In genomic region chr2:95207111-95207961, GRCh38 we compare ENCODE assay signal across 1 cellular context.
A peak's percentile ranks its signal among the peaks of the same experiment; 100 is the strongest.
TF ChIP-seq lines count a peak whose summit lies in the region.

Gene ZNF892 (plus strand): TSS chr2:95207521. CDS start chr2:95207816, 295 bp downstream.

TF ChIP-seq in GM12878, 131 proteins besides CTCF, POLR2A, EP300 and RAD21 (continued from another document):
- TF ChIP-seq, protein P1, sequence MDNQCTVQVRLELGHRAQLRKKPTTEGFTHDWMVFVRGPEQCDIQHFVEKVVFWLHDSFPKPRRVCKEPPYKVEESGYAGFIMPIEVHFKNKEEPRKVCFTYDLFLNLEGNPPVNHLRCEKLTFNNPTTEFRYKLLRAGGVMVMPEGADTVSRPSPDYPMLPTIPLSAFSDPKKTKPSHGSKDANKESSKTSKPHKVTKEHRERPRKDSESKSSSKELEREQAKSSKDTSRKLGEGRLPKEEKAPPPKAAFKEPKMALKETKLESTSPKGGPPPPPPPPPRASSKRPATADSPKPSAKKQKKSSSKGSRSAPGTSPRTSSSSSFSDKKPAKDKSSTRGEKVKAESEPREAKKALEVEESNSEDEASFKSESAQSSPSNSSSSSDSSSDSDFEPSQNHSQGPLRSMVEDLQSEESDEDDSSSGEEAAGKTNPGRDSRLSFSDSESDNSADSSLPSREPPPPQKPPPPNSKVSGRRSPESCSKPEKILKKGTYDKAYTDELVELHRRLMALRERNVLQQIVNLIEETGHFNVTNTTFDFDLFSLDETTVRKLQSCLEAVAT (IDR thresholded peaks at IDR 0.05), result 0 out of 2 replicates have a peak, but pooled peaks have one; percentile 23
- TF ChIP-seq POLR2AphosphoS5 (IDR thresholded peaks at IDR 0.05; ENCODE audit: low read length) (peak; percentile 53; the same call in 1 of the 2 replicates), SMARCA5 (IDR thresholded peaks at IDR 0.05) (peak; percentile 79), BACH1 (IDR thresholded peaks at IDR 0.05; ENCODE audit: borderline replicate concordance) (peak; percentile 60), SMC3 (IDR thresholded peaks at IDR 0.05; ENCODE audit: borderline replicate concordance, low read length) (peak; percentile 19; the same call in 1 of the 2 replicates), NFXL1 (IDR thresholded peaks at IDR 0.05; ENCODE audit: borderline replicate concordance) (peak; percentile 97)
- TF ChIP-seq, protein P2, sequence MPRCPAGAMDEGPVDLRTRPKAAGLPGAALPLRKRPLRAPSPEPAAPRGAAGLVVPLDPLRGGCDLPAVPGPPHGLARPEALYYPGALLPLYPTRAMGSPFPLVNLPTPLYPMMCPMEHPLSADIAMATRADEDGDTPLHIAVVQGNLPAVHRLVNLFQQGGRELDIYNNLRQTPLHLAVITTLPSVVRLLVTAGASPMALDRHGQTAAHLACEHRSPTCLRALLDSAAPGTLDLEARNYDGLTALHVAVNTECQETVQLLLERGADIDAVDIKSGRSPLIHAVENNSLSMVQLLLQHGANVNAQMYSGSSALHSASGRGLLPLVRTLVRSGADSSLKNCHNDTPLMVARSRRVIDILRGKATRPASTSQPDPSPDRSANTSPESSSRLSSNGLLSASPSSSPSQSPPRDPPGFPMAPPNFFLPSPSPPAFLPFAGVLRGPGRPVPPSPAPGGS (IDR thresholded peaks at IDR 0.05; ENCODE audit: borderline replicate concordance, insufficient read depth, low read depth, low read length, poor library complexity, severe bottlenecking), result no peak
